Comparison of ENCODE assay signal across 33 cellular contexts in genomic region chr15:94580186-94580585, GRCh38.
"Had no signal": no experiment of that assay in that cellular context is flagged by ENCODE, and none has a peak within 500 bp of the region (broad histone marks: within the 10 kb centered on the region; RNA-seq: fewer than 3 reads in every experiment).

No MANE protein-coding gene starts in this region.

- H3K4me3 ChIP-seq: MG63, SJCRH30 had no signal

- FAIRE-seq: TTC549 had no signal

- ATAC-seq: activated CD8-positive, alpha-beta T cell treated with anti-CD3 and anti-CD28 coated beads for 36 hours; activated T-cell treated with anti-CD3 and anti-CD28 coated beads, Interleukin-2, amount 50 U/mL, for 72 hours; activated T-helper 17 cell treated with anti-CD3 and anti-CD28 coated beads, Interleukin-2, amount 50 U/mL, for 72 hours; Panc1 had no signal

- DNase-seq: activated CD4-positive, alpha-beta T cell treated with anti-CD3 and anti-CD28 coated beads for 1 hour; activated CD4-positive, alpha-beta T cell treated with anti-CD3 and anti-CD28 coated beads for 48 hours; activated CD4-positive, CD25-positive, alpha-beta regulatory T cell; activated CD8-positive, alpha-beta T cell treated with anti-CD3 and anti-CD28 coated beads for 36 hours; activated effector memory CD4-positive, alpha-beta T cell treated with anti-CD3 and anti-CD28 coated beads, Interleukin-2, amount 50 U/mL, for 16 hours; activated naive CD4-positive, alpha-beta T cell; activated naive CD4-positive, alpha-beta T cell treated with anti-CD3 and anti-CD28 coated beads, Interleukin-2, amount 50 U/mL, for 16 hours; activated naive CD8-positive, alpha-beta T cell treated with anti-CD3 and anti-CD28 coated beads for 36 hours; activated T-cell treated with anti-CD3 and anti-CD28 coated beads, Interleukin-2, amount 50 U/mL, for 1 hour; activated T-cell treated with anti-CD3 and anti-CD28 coated beads, Interleukin-2, amount 50 U/mL, for 72 hours; amniotic stem cell; aorta; brain microvascular endothelial cell; central memory CD4-positive, alpha-beta T cell; KG1; MG63; NCI-H1048; NCI-H1105 treated with DMSO at 0.1 percent for 48 hours; NCI-H1436; NCI-H1694; NCI-H1930; NCI-H2081 treated with DMSO at 0.1 percent for 48 hours; NCI-H226; NCI-H446 treated with DMSO at 0.1 percent for 48 hours; NCI-H524; NCI-H69; SHP77; SJCRH30; SW 1271; WERI-Rb-1 had no signal

- H3K9me3 ChIP-seq: MG63, SJCRH30 had no signal

- H3K36me3 ChIP-seq: brain microvascular endothelial cell, MG63, SJCRH30, WERI-Rb-1 had no signal

- H3K27me3 ChIP-seq: brain microvascular endothelial cell, MG63, SJCRH30 had no signal

- H3K27ac ChIP-seq: brain microvascular endothelial cell, SJCRH30, WERI-Rb-1 had no signal
